In genomic region chr19:33627962-33628839, GRCh38 we compare ENCODE assay signal across 20 cellular contexts. TPM values are rescaled to one million over a fixed set of nuclear protein-coding genes. Genes with fewer than 3 reads are reported as not detected.
"Had no signal": no experiment of that assay in that cellular context is flagged by ENCODE, and none has a peak within 500 bp of the region (broad histone marks: within the 10 kb centered on the region; RNA-seq: fewer than 3 reads in every experiment).

No MANE protein-coding gene starts in this region.

- H3K27ac ChIP-seq: esophagus muscularis mucosa, hepatocyte, left lung, psoas muscle, right lobe of liver, stomach, testis, upper lobe of left lung had no signal

- H3K4me2 ChIP-seq: hepatocyte had no signal

- H3K4me3 ChIP-seq: esophagus muscularis mucosa, hepatocyte, left lung, psoas muscle, right lobe of liver, stomach, testis, upper lobe of left lung had no signal

- DNase-seq: activated CD4-positive, alpha-beta T cell treated with anti-CD3 and anti-CD28 coated beads for 1 hour; activated CD4-positive, alpha-beta T cell treated with anti-CD3 and anti-CD28 coated beads, Interleukin-2, amount 50 U/mL, for 4 hours; activated naive CD4-positive, alpha-beta T cell treated with anti-CD3 and anti-CD28 coated beads, Interleukin-2, amount 10 ng/mL, durations not matched to agents 7 days and 5 days; activated T-cell treated with anti-CD3 and anti-CD28 coated beads for 4 hours; kidney; left lung; mammary epithelial cell; psoas muscle; stomach; T-cell; T-helper 9 cell; testis; upper lobe of left lung had no signal

- H3K36me3 Mint-ChIP-seq: activated naive CD4-positive, alpha-beta T cell treated with anti-CD3 and anti-CD28 coated beads, Interleukin-2, amount 10 ng/mL, durations not matched to agents 7 days and 5 days; T-cell had no signal

- H3K4me1 ChIP-seq: psoas muscle, testis had no signal

- H3K4me1 Mint-ChIP-seq: activated naive CD4-positive, alpha-beta T cell treated with anti-CD3 and anti-CD28 coated beads, Interleukin-2, amount 10 ng/mL, durations not matched to agents 7 days and 5 days; nephron; T-cell had no signal

- H3K9me3 Mint-ChIP-seq: activated naive CD4-positive, alpha-beta T cell treated with anti-CD3 and anti-CD28 coated beads, Interleukin-2, amount 10 ng/mL, durations not matched to agents 7 days and 5 days; activated T-helper 2 cell treated with anti-CD3 and anti-CD28 coated beads, Interferon-gamma antibody, Interleukin-2, Interleukin-4, amounts not matched to agents 10 μg/mL and 5 μg/mL and 100 μg/mL, durations not matched to agents 14 hours and 24 hours and 36 hours; nephron; T-cell had no signal

- H2AFZ ChIP-seq: hepatocyte had no signal

- H3K27me3 ChIP-seq: testis had no signal

- H3K4me3 Mint-ChIP-seq: activated naive CD4-positive, alpha-beta T cell treated with anti-CD3 and anti-CD28 coated beads, Interleukin-2, amount 10 ng/mL, durations not matched to agents 7 days and 5 days; nephron; T-cell had no signal

- H3K27ac Mint-ChIP-seq: activated naive CD4-positive, alpha-beta T cell treated with anti-CD3 and anti-CD28 coated beads, Interleukin-2, amount 10 ng/mL, durations not matched to agents 7 days and 5 days; activated T-helper 2 cell treated with anti-CD3 and anti-CD28 coated beads, Interferon-gamma antibody, Interleukin-2, Interleukin-4, amounts not matched to agents 10 μg/mL and 5 μg/mL and 100 μg/mL, durations not matched to agents 14 hours and 24 hours and 36 hours; nephron; T-cell had no signal

- H3K36me3 ChIP-seq: esophagus muscularis mucosa, left lung, right lobe of liver, stomach, upper lobe of left lung had no signal

- H3K9me3 ChIP-seq: esophagus muscularis mucosa, left lung, psoas muscle, right lobe of liver, stomach, testis, upper lobe of left lung had no signal

RNA-seq across cellular contexts. Expression of gene CHST8, which starts 6.4 kb away (rescaled TPM):
- total RNA-seq: activated T-helper 2 cell treated with anti-CD3 and anti-CD28 coated beads, Interferon-gamma antibody, Interleukin-2, Interleukin-4, amounts not matched to agents 10 μg/mL and 5 μg/mL and 100 μg/mL, durations not matched to agents 14 hours and 24 hours and 36 hours; astrocyte; osteoblast; T-cell had no signal
